ENCODE assay signal across 26 cellular contexts in the genomic region with DNA sequence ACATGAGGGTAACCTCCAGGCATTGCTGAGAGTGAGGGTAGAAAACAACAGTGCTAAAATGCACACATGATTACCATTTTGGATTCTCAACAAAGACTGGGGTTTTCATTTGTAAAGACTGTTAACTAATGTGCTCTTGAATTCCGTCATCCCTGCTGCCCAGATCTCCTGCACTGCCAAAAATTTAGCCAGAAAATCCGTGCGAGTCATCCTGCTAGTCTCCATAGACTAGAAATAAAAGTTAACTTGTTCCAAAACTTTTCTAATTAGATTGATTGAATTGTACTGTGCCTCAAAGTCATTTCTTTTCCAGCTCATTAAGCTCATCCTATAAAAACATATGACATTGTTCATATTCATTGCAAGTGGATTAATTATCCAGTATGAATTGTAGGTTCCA.
"Had no signal": no experiment of that assay in that cellular context is flagged by ENCODE, and none has a peak within 500 bp of the region (broad histone marks: within the 10 kb centered on the region; RNA-seq: fewer than 3 reads in every experiment).

No MANE protein-coding gene starts in this region.

- H3K9me3 ChIP-seq: gastrocnemius medialis, lower lobe of right lung, testis, transverse colon had no signal

- H3K27ac ChIP-seq: brain microvascular endothelial cell, coronary artery, dorsolateral prefrontal cortex, gastrocnemius medialis, left lung, lower lobe of right lung, testis, transverse colon had no signal

- H3K27me3 ChIP-seq: brain microvascular endothelial cell, gastrocnemius medialis, left lung, testis, transverse colon had no signal

- H3K4me3 ChIP-seq: coronary artery, dorsolateral prefrontal cortex, gastrocnemius medialis, left lung, lower lobe of right lung, testis, transverse colon had no signal

- H3K27ac Mint-ChIP-seq: activated CD8-positive, alpha-beta T cell treated with anti-CD3 and anti-CD28 coated beads for 36 hours; activated T-helper 17 cell treated with anti-CD3 and anti-CD28 coated beads, Interleukin-2, amount 50 U/mL, for 72 hours had no signal

- ATAC-seq: activated CD8-positive, alpha-beta T cell treated with anti-CD3 and anti-CD28 coated beads for 36 hours; activated T-cell treated with anti-CD3 and anti-CD28 coated beads, Interleukin-2, amount 50 U/mL, for 4 hours; activated T-helper 17 cell treated with anti-CD3 and anti-CD28 coated beads, Interleukin-2, amount 50 U/mL, for 72 hours; effector memory CD8-positive, alpha-beta T cell; gastrocnemius medialis; left lung; lower lobe of right lung; naive thymus-derived CD8-positive, alpha-beta T cell; right cardiac atrium had no signal

- DNase-seq: activated CD4-positive, alpha-beta T cell treated with anti-CD3 and anti-CD28 coated beads for 1 hour; activated CD4-positive, alpha-beta T cell treated with anti-CD3 and anti-CD28 coated beads, Interleukin-2, amount 50 U/mL, for 1 hour; activated CD8-positive, alpha-beta T cell treated with anti-CD3 and anti-CD28 coated beads for 36 hours; activated gamma-delta T cell treated with Interleukin-2 at 50 U/mL for 16 hours; activated naive CD4-positive, alpha-beta T cell treated with anti-CD3 and anti-CD28 coated beads, Interleukin-2, amount 50 U/mL, for 16 hours; activated T-cell treated with anti-CD3 and anti-CD28 coated beads, Interleukin-2, amount 50 U/mL, for 4 hours; brain microvascular endothelial cell; dorsolateral prefrontal cortex; effector memory CD8-positive, alpha-beta T cell; erythroblast; gastrocnemius medialis; glutamatergic neuron; left lung; lower lobe of right lung; mesenchymal stem cell; naive thymus-derived CD8-positive, alpha-beta T cell; posterior cingulate gyrus; right cardiac atrium; stimulated activated CD4-positive, alpha-beta T cell treated with anti-CD3 and anti-CD28 coated beads, Interleukin-15, amount 100 ng/mL, for 24 hours; stimulated activated CD4-positive, alpha-beta T cell treated with anti-CD3 and anti-CD28 coated beads, Interleukin-2, amount 100 ng/mL, for 24 hours; stimulated activated naive CD4-positive, alpha-beta T cell; T-helper 2 cell; testis; transverse colon had no signal

- H3K4me1 ChIP-seq: gastrocnemius medialis, left lung, lower lobe of right lung, testis, transverse colon had no signal

- H3K27me3 Mint-ChIP-seq: activated CD8-positive, alpha-beta T cell treated with anti-CD3 and anti-CD28 coated beads for 36 hours; activated T-helper 17 cell treated with anti-CD3 and anti-CD28 coated beads, Interleukin-2, amount 50 U/mL, for 72 hours; effector memory CD8-positive, alpha-beta T cell; naive thymus-derived CD8-positive, alpha-beta T cell had no signal

- H3K36me3 ChIP-seq: brain microvascular endothelial cell, gastrocnemius medialis, left lung, lower lobe of right lung, transverse colon had no signal

- H3K4me3 Mint-ChIP-seq: activated CD8-positive, alpha-beta T cell treated with anti-CD3 and anti-CD28 coated beads for 36 hours; activated T-cell treated with anti-CD3 and anti-CD28 coated beads, Interleukin-2, amount 50 U/mL, for 4 hours had no signal
